8 cellular contexts compared by ENCODE assay signal in genomic region chr18:47930086-47930843, GRCh38. TPM values are rescaled to one million over a fixed set of nuclear protein-coding genes. Genes with fewer than 3 reads are reported as not detected.
DNase-seq lines count a peak whose midpoint lies in the region; ATAC-seq and TF ChIP-seq lines count a peak whose summit lies in the region.

SMAD2 (minus strand) TSS chr18:47930659; CDS start chr18:47896756, 33,903 bp downstream.

- no peaks in the 10 kb centered on the region for H3K27me3 Mint-ChIP-seq in stimulated activated naive CD8-positive, alpha-beta T cell treated with anti-CD3 and anti-CD28 coated beads, Interleukin-15, amount 100 ng/mL, for 72 hours

- TF ChIP-seq CTCF in neural cell (IDR thresholded peaks at IDR 0.05; ENCODE audit: poor library complexity, severe bottlenecking), result peak; percentile 5

- peak within 1 kb of the TSS; percentile 98 for H3K4me2 ChIP-seq in neural cell (ENCODE audit: low read length)

- peak within 1 kb of the TSS; percentile 96 for H3K4me3 ChIP-seq in neural cell (ENCODE audit: low read length)

- peak within 1 kb of the TSS; percentile 81 to 93 for H3K4me3 Mint-ChIP-seq in stimulated activated naive CD8-positive, alpha-beta T cell treated with anti-CD3 and anti-CD28 coated beads, Interleukin-15, amount 100 ng/mL, for 72 hours

- TF ChIP-seq EP300 in neural cell (conservative IDR thresholded peaks at IDR 0.05; ENCODE audit: poor library complexity, severe bottlenecking), result no peak

- no peaks in the 10 kb centered on the region for H3K27me3 ChIP-seq in neural cell (ENCODE audit: insufficient read depth, low read depth, low read length)

- no peaks in the 10 kb centered on the region for H3K9me2 ChIP-seq in neural cell (ENCODE audit: insufficient read depth, low read length)

- H4K20me1 ChIP-seq in neural cell (ENCODE audit: insufficient read depth), result peaks cover 5% of the 10 kb centered on the region

- H3K27ac ChIP-seq in neural cell (ENCODE audit: low read length), result peak within 1 kb of the TSS; percentile 72

- H2AFZ ChIP-seq in neural cell (ENCODE audit: low read depth, low read length), result peak within 1 kb of the TSS; percentile 73

- H3F3A ChIP-seq in neural cell (ENCODE audit: insufficient read depth, low read length, poor library complexity, severe bottlenecking), result peaks cover 4% of the 10 kb centered on the region

- DNase-seq in D341Med (ENCODE audit: low spot score) (peak; percentile 92), HuH-7 (ENCODE audit: low spot score) (peak; percentile 44), RPMI8226 (peak; percentile 91), fibroblast of the conjunctiva (ENCODE audit: low read depth) (peak; percentile 65)
- DNase-seq in activated T-helper 9 cell treated with anti-CD3 and anti-CD28 coated beads, Interleukin-2, amount 50 U/mL, for 16 hours (ENCODE audit: low read depth), result peak; percentile 71
- DNase-seq in stimulated activated naive CD8-positive, alpha-beta T cell treated with anti-CD3 and anti-CD28 coated beads, Interleukin-15, amount 100 ng/mL, for 72 hours, result peak; percentile 76 to 78

- no peaks in the 10 kb centered on the region for H3K9me3 ChIP-seq in neural cell (ENCODE audit: low read length)

- peaks cover 49% of the 10 kb centered on the region for H3K4me1 Mint-ChIP-seq in stimulated activated naive CD8-positive, alpha-beta T cell treated with anti-CD3 and anti-CD28 coated beads, Interleukin-15, amount 100 ng/mL, for 72 hours

- TF ChIP-seq RAD21 in neural cell (conservative IDR thresholded peaks at IDR 0.05), result peak; percentile 25

- ATAC-seq in GM21447 (IDR thresholded peaks at IDR 0.05; ENCODE audit: unreplicated experiment), result peak; percentile 40
- ATAC-seq in stimulated activated naive CD8-positive, alpha-beta T cell treated with anti-CD3 and anti-CD28 coated beads, Interleukin-15, amount 100 ng/mL, for 72 hours, result peak; percentile 60

- H3K36me3 ChIP-seq in neural cell (ENCODE audit: insufficient read depth, low read length), result no peaks in the 10 kb centered on the region

- no peaks in the 10 kb centered on the region for H3K9me3 Mint-ChIP-seq in stimulated activated naive CD8-positive, alpha-beta T cell treated with anti-CD3 and anti-CD28 coated beads, Interleukin-15, amount 100 ng/mL, for 72 hours

- H3K79me2 ChIP-seq in neural cell (replicated peaks; ENCODE audit: insufficient read depth, low read length), result peaks cover 49% of the 10 kb centered on the region

- peak within 1 kb of the TSS; percentile 90 to 96 for H3K27ac Mint-ChIP-seq in stimulated activated naive CD8-positive, alpha-beta T cell treated with anti-CD3 and anti-CD28 coated beads, Interleukin-15, amount 100 ng/mL, for 72 hours

- H3K9ac ChIP-seq in neural cell (ENCODE audit: low read length), result peak within 1 kb of the TSS; percentile 81

TF ChIP-seq in neural cell, 6 proteins besides CTCF, POLR2A, EP300 and RAD21:
- TF ChIP-seq TAF1 (IDR thresholded peaks at IDR 0.05; ENCODE audit: low read depth) (no peak), POLR2AphosphoS5 (IDR thresholded peaks at IDR 0.05) (peak; percentile 43), SMC3 (conservative IDR thresholded peaks at IDR 0.05; ENCODE audit: poor library complexity) (no peak), MXI1 (conservative IDR thresholded peaks at IDR 0.05; ENCODE audit: poor library complexity, severe bottlenecking) (peak; percentile 57), REST (IDR thresholded peaks at IDR 0.05; ENCODE audit: borderline replicate concordance) (peak; percentile 14)
TF ChIP-seq in neural cell: peak in this region for 3.

RNA-seq across cellular contexts. Expression of gene SMAD2, which starts in this region (rescaled TPM):
- 55.6 and 64.7 TPM in 2 replicates for polyA plus RNA-seq in neural cell
- polyA minus RNA-seq in neural cell, result 118 and 194 TPM in 2 replicates

Comparison
In these comparisons a context has a peak if more than half of its experiments do, and no peak if none do; other contexts are left out.
1. Peak in every context shown above with its lines: DNase-seq, ATAC-seq, H3K4me3 ChIP-seq and H3K27ac ChIP-seq.